8 cellular contexts compared by ENCODE assay signal in the genomic region with DNA sequence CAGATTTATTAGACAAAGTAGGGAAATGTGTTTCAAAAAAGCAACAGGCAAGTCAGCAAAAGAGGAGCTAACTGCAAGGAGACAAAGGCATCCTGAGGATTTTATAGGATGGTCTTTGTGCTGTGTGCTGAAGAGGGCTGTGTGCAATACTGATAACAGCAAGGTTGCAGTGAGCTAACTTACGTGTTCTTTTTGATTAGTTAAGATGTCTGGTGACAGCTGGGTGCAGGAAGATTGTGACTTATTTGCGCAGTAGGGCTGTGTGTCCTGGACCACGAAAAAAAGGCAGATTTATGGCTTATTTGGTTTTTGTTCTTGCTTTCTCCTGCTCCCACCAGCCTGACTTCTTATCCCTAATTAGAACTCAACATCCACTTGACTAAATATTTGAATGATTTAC.
"Had no signal": no experiment of that assay in that cellular context is flagged by ENCODE, and none has a peak within 500 bp of the region (broad histone marks: within the 10 kb centered on the region; RNA-seq: fewer than 3 reads in every experiment).

No MANE protein-coding gene starts in this region.

- H3K4me2 ChIP-seq: GM23338 had no signal

- ATAC-seq: GM23338 had no signal

- DNase-seq: H9, HCEC 1CT, IMR-90, KBM-7 had no signal

- H3K4me3 ChIP-seq: GM23338 had no signal

- H3K4me3 Mint-ChIP-seq: GM23338, H9 had no signal

- H3K9me3 Mint-ChIP-seq: GM23338, H9 had no signal

- H2AFZ ChIP-seq: GM23338 had no signal

- H3K27ac Mint-ChIP-seq: GM23338, H9 had no signal

- FAIRE-seq: H1, H54, HTR-8/SVneo had no signal
